Comparison of ENCODE assay signal across 8 cellular contexts in genomic region chr4:140372607-140373327, GRCh38. TPM values are rescaled to one million over a fixed set of nuclear protein-coding genes. Genes with fewer than 3 reads are reported as not detected.
DNase-seq lines count a peak whose midpoint lies in the region; ATAC-seq and TF ChIP-seq lines count a peak whose summit lies in the region.

No MANE protein-coding gene starts in this region.

- peak overlapping the region; percentile 26 for H4K5ac ChIP-seq in mesendoderm (ENCODE audit: low read length)

- H3K9me3 ChIP-seq in T-helper 17 cell (ENCODE audit: control insufficient read depth, low read length, poor library complexity, severe bottlenecking) (no peaks in the 10 kb centered on the region), colonic mucosa (no peaks in the 10 kb centered on the region), transverse colon (no peaks in the 10 kb centered on the region)

- H4K8ac ChIP-seq in mesendoderm (ENCODE audit: low read depth, low read length) = no peak overlapping the region

- H3K27me3 ChIP-seq in GM06990 (replicated peaks; ENCODE audit: control insufficient read depth, insufficient read depth, low read length) = no peaks in the 10 kb centered on the region
- H3K27me3 ChIP-seq in colonic mucosa = no peaks in the 10 kb centered on the region
- no peaks in the 10 kb centered on the region for H3K27me3 ChIP-seq in mesendoderm (ENCODE audit: insufficient read depth, low read length, poor library complexity)
- no peaks in the 10 kb centered on the region for H3K27me3 ChIP-seq in transverse colon

- no peak for TF ChIP-seq CTCF in GM06990 (IDR thresholded peaks at IDR 0.05; ENCODE audit: insufficient read depth, low read length, poor library complexity, severe bottlenecking)
- no peak for TF ChIP-seq CTCF in colonic mucosa (IDR thresholded peaks at IDR 0.05)
- TF ChIP-seq CTCF in transverse colon (IDR thresholded peaks at IDR 0.05) = peak; percentile 20 to 66 (median 43)

- ATAC-seq in GM21447 (IDR thresholded peaks at IDR 0.05; ENCODE audit: unreplicated experiment) = peak; percentile 53
- peak; percentile 67 for ATAC-seq in T-helper 17 cell

- H3K4ac ChIP-seq in mesendoderm (ENCODE audit: low read depth, low read length) = no peak overlapping the region

- peaks cover 11% of the 10 kb centered on the region for H3K79me1 ChIP-seq in mesendoderm (ENCODE audit: low read length)

- no peak overlapping the region for H3K4me3 Mint-ChIP-seq in T-helper 17 cell

- peaks cover 25% of the 10 kb centered on the region for H3K4me1 Mint-ChIP-seq in T-helper 17 cell

- TF ChIP-seq EP300 in transverse colon (IDR thresholded peaks at IDR 0.05; ENCODE audit: low read depth) = no peak

- DNase-seq in GM06990 (ENCODE audit: extremely low read depth, insufficient read length) (peak; percentile 5), HK-2 (ENCODE audit: unreplicated experiment) (peak; percentile 15), T-helper 17 cell (peak in 1 of 3 donors; percentile 10), colonic mucosa (no peak), mesendoderm (no peak), transverse colon (peak; percentile 22), NCI-H1694 (lab: John Stamatoyannopoulos, UW) (no peak)

- no peaks in the 10 kb centered on the region for H3K27me3 Mint-ChIP-seq in T-helper 17 cell

- peaks cover 2% of the 10 kb centered on the region for H3K36me3 Mint-ChIP-seq in T-helper 17 cell (ENCODE audit: low read depth)

- in situ Hi-C loops in transverse colon (cut with MboI; ENCODE audit: low pct_ligation_motif_present in 1 of 4, low pct_unique_long_range_greater_than_20kb in 1 of 4, low sequenced_read_pairs in 3 of 4) = loop anchor here in 2 of 4 donors (25.0 kb wide), 1 partner anchor 490 kb away; no protein-coding TSS in a partner anchor

- WGBS in mesendoderm (ENCODE audit: extremely low coverage, insufficient coverage, low lambda C conversion rate) = no CpG with 5 or more reads among the region's 22 CpGs
- 0 to 1% methylated on average over 14 to 22 of the region's 22 CpGs for WGBS in transverse colon (ENCODE audit: low coverage in 1 of 2), 2 donors

- no peak overlapping the region for H2BK5ac ChIP-seq in mesendoderm (ENCODE audit: low read length)

- peak overlapping the region; percentile 66 for H3K4me2 ChIP-seq in mesendoderm (ENCODE audit: low read length)

- peak overlapping the region; percentile 84 for H3K4me3 ChIP-seq in GM06990 (replicated peaks; ENCODE audit: low read depth, low read length)
- peak overlapping the region; percentile 92 for H3K4me3 ChIP-seq in colonic mucosa
- H3K4me3 ChIP-seq in mesendoderm (ENCODE audit: low read length) = peak overlapping the region; percentile 59
- peak overlapping the region; percentile 26 to 96 (median 86) for H3K4me3 ChIP-seq in transverse colon

- H3K9ac ChIP-seq in colonic mucosa (ENCODE audit: low read depth in 2 of 2, low read length in 2 of 2) (peak overlapping the region; percentile 25 to 85), mesendoderm (ENCODE audit: low read length) (peak overlapping the region; percentile 75)

- peak; percentile 75 for TF ChIP-seq POLR2A in transverse colon (IDR thresholded peaks at IDR 0.05)

- H3K4me1 ChIP-seq in colonic mucosa (peaks cover 4% of the 10 kb centered on the region), mesendoderm (ENCODE audit: control insufficient read depth, low read depth, low read length) (peaks cover 4% of the 10 kb centered on the region), transverse colon (peaks cover 7 to 31% (median 19%) of the 10 kb centered on the region in 4 donors)

- no peak overlapping the region for H3K18ac ChIP-seq in mesendoderm (ENCODE audit: low read length)

- intact Hi-C loops in colonic mucosa (cut with DNase I) (no loop called here), transverse colon (cut with DNase I; ENCODE audit: low total_unique reads) (no loop called here)

- H3K27ac ChIP-seq in colonic mucosa (peak overlapping the region; percentile 93), mesendoderm (ENCODE audit: low read depth, low read length) (no peak overlapping the region), transverse colon (peak overlapping the region; percentile 96 to 98 (median 97))

- H3K27ac Mint-ChIP-seq in T-helper 17 cell = no peak overlapping the region

- no peak overlapping the region for H2BK120ac ChIP-seq in mesendoderm (ENCODE audit: low read depth, low read length)

- H3K79me2 ChIP-seq in mesendoderm (ENCODE audit: control insufficient read depth, insufficient read depth, low read length) = peaks cover 15% of the 10 kb centered on the region

- H2AK5ac ChIP-seq in mesendoderm (ENCODE audit: low read length) = no peak overlapping the region

- peak overlapping the region; percentile 80 for H3K56ac ChIP-seq in mesendoderm (ENCODE audit: low read length)

- no peak overlapping the region for H3K23ac ChIP-seq in mesendoderm (ENCODE audit: low read length)

- no peaks in the 10 kb centered on the region; the same call in 1 of the 2 replicates for H3K36me3 ChIP-seq in GM06990 (ENCODE audit: control insufficient read depth, insufficient read depth, low read length)
- no peaks in the 10 kb centered on the region for H3K36me3 ChIP-seq in colonic mucosa
- no peaks in the 10 kb centered on the region for H3K36me3 ChIP-seq in mesendoderm (ENCODE audit: control insufficient read depth, insufficient read depth, low read length)
- no peaks in the 10 kb centered on the region for H3K36me3 ChIP-seq in transverse colon

- H2BK15ac ChIP-seq in mesendoderm (replicated peaks; ENCODE audit: low read depth) = no peak overlapping the region

RNA-seq across cellular contexts. Expression of gene SCOC, which starts 0.7 kb away (rescaled TPM):
- total RNA-seq in T-helper 17 cell (1 to 10 TPM; 8.7 to 9.7 TPM), colonic mucosa (10 to 100 TPM; 58.5 to 65.0 TPM), transverse colon (10 to 100 TPM in 3 of 4 donors, 1 to 10 TPM in 1; 7.2 to 43.4 (median 25.7) TPM)
- 31.3 TPM for polyA plus RNA-seq in mesendoderm (2013, experiment 1 of 2)
- polyA plus RNA-seq in mesendoderm (2013, experiment 2 of 2) = 31.6 TPM

RNA-seq across cellular contexts. Expression of gene CLGN, which starts 54.7 kb away (rescaled TPM):
- total RNA-seq in T-helper 17 cell (not detected), colonic mucosa (under 1 TPM; 0.25 to 0.40 TPM), transverse colon (1 to 10 TPM in 3 of 4 donors, not detected in 1; 1.5 to 2.4 (median 1.5) TPM)
- polyA plus RNA-seq in mesendoderm (2013, experiment 1 of 2) = 2.3 TPM
- polyA plus RNA-seq in mesendoderm (2013, experiment 2 of 2) = 2.4 TPM

Comparison
In these comparisons a context has a peak if more than half of its experiments do, and no peak if none do; other contexts are left out.
1. DNase-seq: peak in GM06990 (single experiment), HK-2 (single experiment) and transverse colon (single experiment); none in colonic mucosa (single experiment), mesendoderm (single experiment) and NCI-H1694 (single experiment).
2. CTCF ChIP-seq: peak in transverse colon (5 of 5); none in GM06990 (single experiment) and colonic mucosa (single experiment).
3. Peak in every context shown above with its lines, with median percentiles within 50 percentile points of each other: H3K4me3 ChIP-seq.